Comparison of ENCODE assay signal across 10 cellular contexts in the genomic region with DNA sequence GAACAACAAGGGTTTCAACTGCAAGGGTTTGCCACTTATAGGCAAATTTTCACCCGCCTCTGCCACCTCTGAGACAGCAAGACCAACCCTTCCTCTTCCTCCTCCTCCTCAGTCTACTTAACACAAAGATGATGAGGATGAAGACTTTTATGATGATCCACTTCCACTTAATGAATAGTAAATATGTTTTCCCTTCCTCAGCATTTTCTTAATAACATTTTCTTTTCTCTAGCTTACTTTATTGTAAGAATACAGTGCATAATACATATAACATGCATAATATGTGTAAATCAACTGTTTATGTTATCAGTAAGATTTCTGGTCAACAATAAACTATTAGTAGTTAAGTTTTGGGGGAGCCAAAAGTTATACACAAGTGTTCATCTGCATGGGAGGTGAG.
"Had no signal": no experiment of that assay in that cellular context is flagged by ENCODE, and none has a peak within 500 bp of the region (broad histone marks: within the 10 kb centered on the region; RNA-seq: fewer than 3 reads in every experiment).

No MANE protein-coding gene starts in this region.

- H3K27ac ChIP-seq: GM23248, KMS-11 had no signal

- H3K9me3 ChIP-seq: HAP-1 had no signal

- FAIRE-seq: HTR-8/SVneo had no signal

- ATAC-seq: HCT116 had no signal

- H2AFZ ChIP-seq: GM23248 had no signal

- H3K4me2 ChIP-seq: KMS-11 had no signal

- H3K4me3 ChIP-seq: GM23248, HAP-1 had no signal

- DNase-seq: GM23248, GOT3, H7, HFFc6, Karpas-422, KBM-7 had no signal

- H3K9ac ChIP-seq: GM23248, KMS-11 had no signal

- H3K4me1 ChIP-seq: HAP-1 had no signal

- H3K36me3 ChIP-seq: HAP-1 had no signal
